ENCODE assay signal across 18 cellular contexts in genomic region chr18:30915336-30915988, GRCh38.
"Had no signal": no experiment of that assay in that cellular context is flagged by ENCODE, and none has a peak within 500 bp of the region (broad histone marks: within the 10 kb centered on the region; RNA-seq: fewer than 3 reads in every experiment).

No MANE protein-coding gene starts in this region.

- H3K9me3 ChIP-seq: adrenal gland, mucosa of descending colon, psoas muscle, sigmoid colon, thoracic aorta, upper lobe of left lung had no signal

- H3K27ac ChIP-seq: adrenal gland, psoas muscle, sigmoid colon, spleen, thoracic aorta, upper lobe of left lung, WERI-Rb-1 had no signal

- FAIRE-seq: astrocyte had no signal

- H3K27me3 ChIP-seq: adrenal gland, sigmoid colon, spleen, upper lobe of left lung had no signal

- ATAC-seq: activated naive CD4-positive, alpha-beta T cell treated with anti-CD3 and anti-CD28 coated beads, Interleukin-2, amount 50 U/mL, for 72 hours; activated T-cell treated with anti-CD3 and anti-CD28 coated beads, Interleukin-2, amount 50 U/mL, for 72 hours; esophagus mucosa; mucosa of descending colon; psoas muscle; stimulated activated naive B cell treated with anti-CD40 and anti-IgM and Interleukin-4, amounts not matched to agents 10 μg/mL and 1 μg/mL and 100 μg/mL, for 72 hours had no signal

- H3K36me3 ChIP-seq: adrenal gland, sigmoid colon, spleen, thoracic aorta, upper lobe of left lung, WERI-Rb-1 had no signal

- H3K4me1 ChIP-seq: adrenal gland, psoas muscle, sigmoid colon, spleen, upper lobe of left lung had no signal

- DNase-seq: activated CD4-positive, alpha-beta T cell treated with anti-CD3 and anti-CD28 coated beads for 1 hour; activated effector memory CD4-positive, alpha-beta T cell treated with anti-CD3 and anti-CD28 coated beads, Interleukin-2, amount 50 U/mL, for 16 hours; activated T-cell treated with anti-CD3 and anti-CD28 coated beads, Interleukin-2, amount 50 U/mL, for 72 hours; adrenal gland; effector CD4-positive, alpha-beta T cell; mesenchymal stem cell; mucosa of descending colon; naive B cell; psoas muscle; sigmoid colon; spleen; stimulated activated naive B cell treated with anti-CD40 and anti-IgM and Interleukin-4, amounts not matched to agents 10 μg/mL and 1 μg/mL and 100 μg/mL, for 72 hours; upper lobe of left lung; WERI-Rb-1 had no signal

- H3K4me3 ChIP-seq: adrenal gland, mucosa of descending colon, psoas muscle, sigmoid colon, spleen, thoracic aorta, upper lobe of left lung had no signal
